8 cellular contexts compared by ENCODE assay signal in genomic region chr10:3935141-3935540, GRCh38.
DNase-seq lines count a peak whose midpoint lies in the region; ATAC-seq lines count a peak whose summit lies in the region.

No MANE protein-coding gene starts in this region.

- H3K27ac Mint-ChIP-seq in activated T-helper 2 cell treated with anti-CD3 and anti-CD28 coated beads, Interferon-gamma antibody, Interleukin-2, Interleukin-4, amounts not matched to agents 10 μg/mL and 5 μg/mL and 100 μg/mL, durations not matched to agents 14 hours and 24 hours and 36 hours = peak overlapping the region; percentile 92

- H3K9me3 Mint-ChIP-seq in activated T-helper 2 cell treated with anti-CD3 and anti-CD28 coated beads, Interferon-gamma antibody, Interleukin-2, Interleukin-4, amounts not matched to agents 10 μg/mL and 5 μg/mL and 100 μg/mL, durations not matched to agents 14 hours and 24 hours and 36 hours = peaks cover 11% of the 10 kb centered on the region

- ATAC-seq in Right ventricle myocardium inferior (peak; percentile 87), HG03457 (IDR thresholded peaks at IDR 0.05; ENCODE audit: unreplicated experiment) (peak; percentile 94), left cardiac atrium (peak; percentile 86 to 93)

- no peaks in the 10 kb centered on the region for H3K27me3 Mint-ChIP-seq in activated T-helper 2 cell treated with anti-CD3 and anti-CD28 coated beads, Interferon-gamma antibody, Interleukin-2, Interleukin-4, amounts not matched to agents 10 μg/mL and 5 μg/mL and 100 μg/mL, durations not matched to agents 14 hours and 24 hours and 36 hours (ENCODE audit: low read depth)

- peaks cover 25% of the 10 kb centered on the region for H3K36me3 Mint-ChIP-seq in activated T-helper 2 cell treated with anti-CD3 and anti-CD28 coated beads, Interferon-gamma antibody, Interleukin-2, Interleukin-4, amounts not matched to agents 10 μg/mL and 5 μg/mL and 100 μg/mL, durations not matched to agents 14 hours and 24 hours and 36 hours (ENCODE audit: low read depth)

- DNase-seq in Right ventricle myocardium inferior (ENCODE audit: missing footprints) (no peak), cardiac septum (ENCODE audit: low spot score) (no peak), left cardiac atrium (peak; percentile 63), MV-4-11 (lab: John Stamatoyannopoulos, UW) (no peak), middle frontal gyrus (ENCODE audit: extremely low spot score, low spot score) (no peak)
- DNase-seq in activated T-helper 2 cell treated with anti-CD3 and anti-CD28 coated beads, Interferon-gamma antibody, Interleukin-2, Interleukin-4, amounts not matched to agents 10 μg/mL and 5 μg/mL and 100 μg/mL, durations not matched to agents 14 hours and 24 hours and 36 hours (ENCODE audit: low spot score) = peak; percentile 71
- peak; percentile 77 to 79 for DNase-seq in stimulated activated CD4-positive, alpha-beta T cell treated with anti-CD3 and anti-CD28 coated beads, Interleukin-2, amount 100 ng/mL, for 24 hours

- H3K4me1 Mint-ChIP-seq in activated T-helper 2 cell treated with anti-CD3 and anti-CD28 coated beads, Interferon-gamma antibody, Interleukin-2, Interleukin-4, amounts not matched to agents 10 μg/mL and 5 μg/mL and 100 μg/mL, durations not matched to agents 14 hours and 24 hours and 36 hours (ENCODE audit: low read depth) = peaks cover 58% of the 10 kb centered on the region

- intact Hi-C loops in Right ventricle myocardium inferior (cut with DNase I) (no loop called here), cardiac septum (cut with DNase I) (no loop called here), left cardiac atrium (cut with DNase I) (no loop called here)
- intact Hi-C loops in activated T-helper 2 cell treated with anti-CD3 and anti-CD28 coated beads, Interferon-gamma antibody, Interleukin-2, Interleukin-4, amounts not matched to agents 10 μg/mL and 5 μg/mL and 100 μg/mL, durations not matched to agents 14 hours and 24 hours and 36 hours (cut with micrococcal nuclease) = loop anchor here (1.0 to 10.0 kb wide), 11 partner anchors 38 to 310 kb away; no protein-coding TSS in a partner anchor

- H3K4me3 Mint-ChIP-seq in activated T-helper 2 cell treated with anti-CD3 and anti-CD28 coated beads, Interferon-gamma antibody, Interleukin-2, Interleukin-4, amounts not matched to agents 10 μg/mL and 5 μg/mL and 100 μg/mL, durations not matched to agents 14 hours and 24 hours and 36 hours (ENCODE audit: low read depth) = peak overlapping the region; percentile 43

Comparison
In these comparisons a context has a peak if more than half of its experiments do, and no peak if none do; other contexts are left out.
1. DNase-seq: peak in activated T-helper 2 cell treated with anti-CD3 and anti-CD28 coated beads, Interferon-gamma antibody, Interleukin-2, Interleukin-4, amounts not matched to agents 10 μg/mL and 5 μg/mL and 100 μg/mL, durations not matched to agents 14 hours and 24 hours and 36 hours (single experiment), left cardiac atrium (single experiment) and stimulated activated CD4-positive, alpha-beta T cell treated with anti-CD3 and anti-CD28 coated beads, Interleukin-2, amount 100 ng/mL, for 24 hours (2 of 2); none in Right ventricle myocardium inferior (single experiment), cardiac septum (single experiment), MV-4-11 (single experiment) and middle frontal gyrus (single experiment).
2. Peak in every context shown above with its lines, with median percentiles within 50 percentile points of each other: ATAC-seq.